Comparison of ENCODE assay signal across 9 cellular contexts in genomic region chr12:123094349-123095073, GRCh38. TPM values are rescaled to one million over a fixed set of nuclear protein-coding genes. Genes with fewer than 3 reads are reported as not detected.
DNase-seq lines count a peak whose midpoint lies in the region; ATAC-seq, FAIRE-seq and TF ChIP-seq lines count a peak whose summit lies in the region.
"Had no signal": no experiment of that assay in that cellular context is flagged by ENCODE, and none has a peak within 500 bp of the region (broad histone marks: within the 10 kb centered on the region; RNA-seq: fewer than 3 reads in every experiment).

No MANE protein-coding gene starts in this region.

- ATAC-seq in thoracic aorta (ENCODE audit: insufficient number of reproducible peaks, low FRiP score, low read depth), result no peak
- ATAC-seq in stimulated activated naive CD8-positive, alpha-beta T cell treated with anti-CD3 and anti-CD28 coated beads, Interleukin-15, amount 100 ng/mL, for 72 hours, result no peak
- ATAC-seq in GM18505 (IDR thresholded peaks at IDR 0.05; ENCODE audit: unreplicated experiment), result no peak

- no peaks in the 10 kb centered on the region for H3K27me3 Mint-ChIP-seq in stimulated activated naive CD8-positive, alpha-beta T cell treated with anti-CD3 and anti-CD28 coated beads, Interleukin-15, amount 100 ng/mL, for 72 hours

- no peak for TF ChIP-seq CTCF in thoracic aorta (IDR thresholded peaks at IDR 0.05)

- TF ChIP-seq POLR2A in GM18505 (IDR thresholded peaks at IDR 0.05; ENCODE audit: borderline replicate concordance, extremely low read depth, insufficient read depth, insufficient read length), result no peak

- H3K27ac ChIP-seq in thoracic aorta, result peak overlapping the region; percentile 66 to 87
- H3K27ac ChIP-seq: VCaP had no signal

- FAIRE-seq in HTR-8/SVneo (lab: Jason Lieb, UNC), result no peak

- no peaks in the 10 kb centered on the region for H3K36me3 ChIP-seq in thoracic aorta

- no peaks in the 10 kb centered on the region for H3K9me3 ChIP-seq in thoracic aorta

- H3K9me3 Mint-ChIP-seq in stimulated activated naive CD8-positive, alpha-beta T cell treated with anti-CD3 and anti-CD28 coated beads, Interleukin-15, amount 100 ng/mL, for 72 hours, result no peaks in the 10 kb centered on the region

- DNase-seq in HTR-8/SVneo (ENCODE audit: insufficient read length, low spot score) (peak; percentile 77), astrocyte of the hippocampus (ENCODE audit: low read depth, low spot score) (peak; percentile 81), islet precursor cell (peak; percentile 94), thoracic aorta (ENCODE audit: low spot score) (no peak), NCI-H2107 (lab: John Stamatoyannopoulos, UW) (no peak), DMS153 (lab: John Stamatoyannopoulos, UW) (no peak)
- no peak for DNase-seq in stimulated activated naive CD8-positive, alpha-beta T cell treated with anti-CD3 and anti-CD28 coated beads, Interleukin-15, amount 100 ng/mL, for 72 hours

- no peak overlapping the region for H3K4me3 Mint-ChIP-seq in stimulated activated naive CD8-positive, alpha-beta T cell treated with anti-CD3 and anti-CD28 coated beads, Interleukin-15, amount 100 ng/mL, for 72 hours

- H3K4me3 ChIP-seq in thoracic aorta, result peak overlapping the region; percentile 30

- H3K4me1 ChIP-seq in thoracic aorta (ENCODE audit: control insufficient read depth in 1 of 2, low read depth in 2 of 2), result peaks cover 28 to 61% of the 10 kb centered on the region in 2 donors

- peak overlapping the region in 1 of 2 donors; percentile 2 for H3K27ac Mint-ChIP-seq in stimulated activated naive CD8-positive, alpha-beta T cell treated with anti-CD3 and anti-CD28 coated beads, Interleukin-15, amount 100 ng/mL, for 72 hours

- no peaks in the 10 kb centered on the region for H3K27me3 ChIP-seq in thoracic aorta (replicated peaks; ENCODE audit: insufficient read depth)

- H3K4me1 Mint-ChIP-seq in stimulated activated naive CD8-positive, alpha-beta T cell treated with anti-CD3 and anti-CD28 coated beads, Interleukin-15, amount 100 ng/mL, for 72 hours, result peaks cover 16% of the 10 kb centered on the region

RNA-seq across cellular contexts. Expression of gene PITPNM2, which starts 56.4 kb away (rescaled TPM):
- total RNA-seq in thoracic aorta, result 10 to 100 TPM in 1 of 2 donors, 1 to 10 TPM in 1; 7.9 to 14.3 TPM

Comparison
In these comparisons a context has a peak if more than half of its experiments do, and no peak if none do; other contexts are left out.
1. DNase-seq: peak in HTR-8/SVneo (single experiment), astrocyte of the hippocampus (single experiment) and islet precursor cell (single experiment); none in thoracic aorta (single experiment), NCI-H2107 (single experiment), DMS153 (single experiment) and stimulated activated naive CD8-positive, alpha-beta T cell treated with anti-CD3 and anti-CD28 coated beads, Interleukin-15, amount 100 ng/mL, for 72 hours (0 of 2).